Comparison of ENCODE assay signal across 14 cellular contexts in the genomic region with DNA sequence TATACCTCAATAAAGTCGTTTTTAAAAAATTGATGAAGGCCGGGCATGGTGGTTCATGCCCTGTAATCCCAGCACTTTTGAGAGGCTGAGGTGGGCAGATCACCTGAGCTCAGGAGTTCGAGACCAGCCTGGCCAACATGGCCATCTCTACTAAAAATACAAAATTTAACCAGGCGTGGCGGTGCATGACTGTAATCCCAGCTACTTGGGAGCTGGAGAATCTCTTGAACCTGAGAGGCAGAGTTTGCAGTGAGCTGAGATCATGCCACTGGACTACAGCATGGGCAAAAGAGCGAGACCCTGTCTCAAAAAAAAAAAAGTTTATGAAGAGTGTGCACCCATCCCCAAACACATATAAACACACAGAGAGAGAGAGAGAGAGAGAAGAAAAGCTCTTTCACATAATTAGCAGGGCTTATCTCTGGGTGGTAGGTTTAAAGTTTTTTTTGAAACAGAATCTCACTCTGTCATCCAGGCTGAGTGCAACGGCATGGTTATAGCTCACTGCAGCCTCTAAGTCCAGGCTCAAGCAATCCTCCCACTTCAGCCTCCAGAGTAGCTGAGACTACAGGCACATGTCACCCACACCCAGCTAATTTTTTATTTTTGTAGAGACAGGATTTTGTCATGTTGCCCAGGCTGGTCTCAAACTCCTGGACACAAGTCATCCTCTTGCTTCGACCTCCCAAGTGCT. TPM values are rescaled to one million over a fixed set of nuclear protein-coding genes. Genes with fewer than 3 reads are reported as not detected.
A peak's percentile ranks its signal among the peaks of the same experiment; 100 is the strongest.
DNase-seq lines count a peak whose midpoint lies in the region; ATAC-seq and TF ChIP-seq lines count a peak whose summit lies in the region.
"Had no signal": no experiment of that assay in that cellular context is flagged by ENCODE, and none has a peak within 500 bp of the region (broad histone marks: within the 10 kb centered on the region; RNA-seq: fewer than 3 reads in every experiment).

No MANE protein-coding gene starts in this region.

- peaks cover 39% of the 10 kb centered on the region for H3K36me3 Mint-ChIP-seq in activated CD4-positive, alpha-beta T cell treated with anti-CD3 and anti-CD28 coated beads for 36 hours (ENCODE audit: low read depth)
- H3K36me3 Mint-ChIP-seq in central memory CD8-positive, alpha-beta T cell (ENCODE audit: insufficient read depth), result peaks cover 40% of the 10 kb centered on the region

- no peaks in the 10 kb centered on the region for H3K9me3 Mint-ChIP-seq in activated CD4-positive, alpha-beta T cell treated with anti-CD3 and anti-CD28 coated beads for 36 hours (ENCODE audit: low read depth)
- no peaks in the 10 kb centered on the region for H3K9me3 Mint-ChIP-seq in central memory CD8-positive, alpha-beta T cell

- intact Hi-C loops in activated CD4-positive, alpha-beta T cell treated with anti-CD3 and anti-CD28 coated beads for 36 hours (cut with DNase I, micrococcal nuclease), result no loop called here
- intact Hi-C loops in gastrocnemius medialis (cut with DNase I; ENCODE audit: low total_unique reads), result no loop called here

- TF ChIP-seq CTCF in OCI-LY3 (IDR thresholded peaks at IDR 0.05; ENCODE audit: low read depth, low read length) (no peak), gastrocnemius medialis (IDR thresholded peaks at IDR 0.05 in 4 of 5, conservative IDR thresholded peaks at IDR 0.05 in 1 of 5) (no peak)

- H3K27me3 ChIP-seq in OCI-LY3 (ENCODE audit: low read depth, low read length) (no peaks in the 10 kb centered on the region), gastrocnemius medialis (no peaks in the 10 kb centered on the region)

- H3K4me3 ChIP-seq in OCI-LY3 (ENCODE audit: low read length) (no peak overlapping the region), gastrocnemius medialis (no peak overlapping the region)
- H3K4me3 ChIP-seq: HAP-1 had no signal

- H3K27ac ChIP-seq in OCI-LY3 (ENCODE audit: low read length) (peak overlapping the region; percentile 84), gastrocnemius medialis (peak overlapping the region; percentile 97 to 100 (median 99))

- in situ Hi-C loops in gastrocnemius medialis (cut with MboI; ENCODE audit: low sequenced_read_pairs in 4 of 4), result no loop called here

- peak overlapping the region; percentile 44 for H3K4me2 ChIP-seq in OCI-LY3 (ENCODE audit: low read length)

- peaks cover 41% of the 10 kb centered on the region for H3K4me1 ChIP-seq in OCI-LY3 (ENCODE audit: low read length)
- peaks cover 61 to 69% of the 10 kb centered on the region in 2 donors for H3K4me1 ChIP-seq in gastrocnemius medialis

- H3K9ac ChIP-seq in OCI-LY3 (ENCODE audit: low read length), result no peak overlapping the region

- H3K9me3 ChIP-seq in OCI-LY3 (ENCODE audit: insufficient read depth, low read length) (no peaks in the 10 kb centered on the region), gastrocnemius medialis (no peaks in the 10 kb centered on the region)
- H3K9me3 ChIP-seq: HAP-1 had no signal

- H3K36me3 ChIP-seq in OCI-LY3 (replicated peaks; ENCODE audit: low read depth, low read length) (no peaks in the 10 kb centered on the region), gastrocnemius medialis (no peaks in the 10 kb centered on the region)

- DNase-seq in activated CD4-positive, alpha-beta T cell treated with anti-CD3 and anti-CD28 coated beads for 36 hours, result no peak
- DNase-seq in activated CD4-positive, alpha-beta T cell treated with anti-CD3 and anti-CD28 coated beads, Interleukin-2, amount 50 U/mL, for 1 hour, result no peak
- DNase-seq in central memory CD8-positive, alpha-beta T cell (ENCODE audit: low spot score in 2 of 2), result no peak
- no peak for DNase-seq in gastrocnemius medialis
- DNase-seq in glomerular visceral epithelial cell (ENCODE audit: extremely low spot score), result no peak
- no peak for DNase-seq in stimulated activated naive CD4-positive, alpha-beta T cell treated with Interleukin-2 at 50 U/mL for 16 hours (lab: John Stamatoyannopoulos, UW)
- DNase-seq: activated effector memory CD4-positive, alpha-beta T cell treated with Interleukin-2 at 50 U/mL for 16 hours; NCI-H1105 treated with DMSO at 0.1 percent for 48 hours; NCI-H774; stimulated activated CD4-positive, alpha-beta T cell treated with anti-CD3 and anti-CD28 coated beads, Interleukin-12 subunit alpha, Interleukin-12 subunit beta, amount 100 ng/mL, for 4 hours; T1000 had no signal

- H3K27ac Mint-ChIP-seq in activated CD4-positive, alpha-beta T cell treated with anti-CD3 and anti-CD28 coated beads for 36 hours, result peak overlapping the region; percentile 98
- H3K27ac Mint-ChIP-seq in central memory CD8-positive, alpha-beta T cell (ENCODE audit: low read depth), result peak overlapping the region; percentile 99

- H4K20me1 ChIP-seq in OCI-LY3 (ENCODE audit: insufficient read depth, low read length), result peaks cover 15% of the 10 kb centered on the region; the same call in 1 of the 2 replicates

- CTCF ChIA-PET in activated CD4-positive, alpha-beta T cell treated with anti-CD3 and anti-CD28 coated beads for 36 hours (lab: Charles Lee), result interaction anchor here (0.9 to 1.7 kb wide), 6 partner anchors 10 to 152 kb away, joined by 3 to 9 read pairs (median 4); no protein-coding TSS in a partner anchor

- H3K27me3 Mint-ChIP-seq in activated CD4-positive, alpha-beta T cell treated with anti-CD3 and anti-CD28 coated beads for 36 hours, result no peaks in the 10 kb centered on the region
- H3K27me3 Mint-ChIP-seq in central memory CD8-positive, alpha-beta T cell, result no peaks in the 10 kb centered on the region

- H3K4me1 Mint-ChIP-seq in activated CD4-positive, alpha-beta T cell treated with anti-CD3 and anti-CD28 coated beads for 36 hours, result peaks cover 64% of the 10 kb centered on the region
- peaks cover 47% of the 10 kb centered on the region for H3K4me1 Mint-ChIP-seq in central memory CD8-positive, alpha-beta T cell

- H3K79me2 ChIP-seq in OCI-LY3 (ENCODE audit: low read length), result peaks cover 32% of the 10 kb centered on the region

- POLR2A ChIA-PET in activated CD4-positive, alpha-beta T cell treated with anti-CD3 and anti-CD28 coated beads for 36 hours (lab: Charles Lee), result interaction anchor here (0.6 to 1.9 kb wide), 3 partner anchors 9 to 45 kb away, joined by 3 to 9 read pairs (median 4); no protein-coding TSS in a partner anchor

- H2AFZ ChIP-seq in OCI-LY3 (ENCODE audit: low read depth, low read length), result no peak overlapping the region

- no peak for ATAC-seq in activated CD4-positive, alpha-beta T cell treated with anti-CD3 and anti-CD28 coated beads for 36 hours
- no peak for ATAC-seq in central memory CD8-positive, alpha-beta T cell (replicated peaks; ENCODE audit: extremely low read depth, poor library complexity, severe bottlenecking)
- ATAC-seq in gastrocnemius medialis, result no peak
- no peak for ATAC-seq in GM21737 (IDR thresholded peaks at IDR 0.05; ENCODE audit: unreplicated experiment)

- no peak for TF ChIP-seq POLR2A in gastrocnemius medialis (IDR thresholded peaks at IDR 0.05)

- H3K4me3 Mint-ChIP-seq in activated CD4-positive, alpha-beta T cell treated with anti-CD3 and anti-CD28 coated beads for 36 hours, result peak overlapping the region; percentile 94
- H3K4me3 Mint-ChIP-seq in central memory CD8-positive, alpha-beta T cell, result peak overlapping the region; percentile 91

RNA-seq across cellular contexts. Expression of gene SREBF1, which starts 3.0 kb away (rescaled TPM):
- 10 to 100 TPM; 87.6 to 97.2 TPM for total RNA-seq in activated CD4-positive, alpha-beta T cell treated with anti-CD3 and anti-CD28 coated beads for 36 hours
- total RNA-seq in gastrocnemius medialis, result 10 to 100 TPM; 11.1 to 64.5 (median 32.3) TPM
